1 cellular context compared by ENCODE assay signal in genomic region chr3:48068886-48069285, GRCh38.
TF ChIP-seq lines count a peak whose summit lies in the region.

No MANE protein-coding gene starts in this region.

TF ChIP-seq in GM12878, 131 proteins besides CTCF, POLR2A, EP300 and RAD21 (continued from another document):
- TF ChIP-seq, protein P1, sequence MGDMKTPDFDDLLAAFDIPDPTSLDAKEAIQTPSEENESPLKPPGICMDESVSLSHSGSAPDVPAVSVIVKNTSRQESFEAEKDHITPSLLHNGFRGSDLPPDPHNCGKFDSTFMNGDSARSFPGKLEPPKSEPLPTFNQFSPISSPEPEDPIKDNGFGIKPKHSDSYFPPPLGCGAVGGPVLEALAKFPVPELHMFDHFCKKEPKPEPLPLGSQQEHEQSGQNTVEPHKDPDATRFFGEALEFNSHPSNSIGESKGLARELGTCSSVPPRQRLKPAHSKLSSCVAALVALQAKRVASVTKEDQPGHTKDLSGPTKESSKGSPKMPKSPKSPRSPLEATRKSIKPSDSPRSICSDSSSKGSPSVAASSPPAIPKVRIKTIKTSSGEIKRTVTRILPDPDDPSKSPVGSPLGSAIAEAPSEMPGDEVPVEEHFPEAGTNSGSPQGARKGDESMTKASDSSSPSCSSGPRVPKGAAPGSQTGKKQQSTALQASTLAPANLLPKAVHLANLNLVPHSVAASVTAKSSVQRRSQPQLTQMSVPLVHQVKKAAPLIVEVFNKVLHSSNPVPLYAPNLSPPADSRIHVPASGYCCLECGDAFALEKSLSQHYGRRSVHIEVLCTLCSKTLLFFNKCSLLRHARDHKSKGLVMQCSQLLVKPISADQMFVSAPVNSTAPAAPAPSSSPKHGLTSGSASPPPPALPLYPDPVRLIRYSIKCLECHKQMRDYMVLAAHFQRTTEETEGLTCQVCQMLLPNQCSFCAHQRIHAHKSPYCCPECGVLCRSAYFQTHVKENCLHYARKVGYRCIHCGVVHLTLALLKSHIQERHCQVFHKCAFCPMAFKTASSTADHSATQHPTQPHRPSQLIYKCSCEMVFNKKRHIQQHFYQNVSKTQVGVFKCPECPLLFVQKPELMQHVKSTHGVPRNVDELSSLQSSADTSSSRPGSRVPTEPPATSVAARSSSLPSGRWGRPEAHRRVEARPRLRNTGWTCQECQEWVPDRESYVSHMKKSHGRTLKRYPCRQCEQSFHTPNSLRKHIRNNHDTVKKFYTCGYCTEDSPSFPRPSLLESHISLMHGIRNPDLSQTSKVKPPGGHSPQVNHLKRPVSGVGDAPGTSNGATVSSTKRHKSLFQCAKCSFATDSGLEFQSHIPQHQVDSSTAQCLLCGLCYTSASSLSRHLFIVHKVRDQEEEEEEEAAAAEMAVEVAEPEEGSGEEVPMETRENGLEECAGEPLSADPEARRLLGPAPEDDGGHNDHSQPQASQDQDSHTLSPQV (IDR thresholded peaks at IDR 0.05) = no peak
- TF ChIP-seq DPF2 (IDR thresholded peaks at IDR 0.05) (no peak), CREB1 (IDR thresholded peaks at IDR 0.05; ENCODE audit: low read depth) (no peak), LARP7 (IDR thresholded peaks at IDR 0.05) (no peak), ATF7 (IDR thresholded peaks at IDR 0.05; ENCODE audit: low read depth) (no peak), IRF4 (IDR thresholded peaks at IDR 0.05; ENCODE audit: low read depth, low read length) (no peak)
- TF ChIP-seq, protein P2, sequence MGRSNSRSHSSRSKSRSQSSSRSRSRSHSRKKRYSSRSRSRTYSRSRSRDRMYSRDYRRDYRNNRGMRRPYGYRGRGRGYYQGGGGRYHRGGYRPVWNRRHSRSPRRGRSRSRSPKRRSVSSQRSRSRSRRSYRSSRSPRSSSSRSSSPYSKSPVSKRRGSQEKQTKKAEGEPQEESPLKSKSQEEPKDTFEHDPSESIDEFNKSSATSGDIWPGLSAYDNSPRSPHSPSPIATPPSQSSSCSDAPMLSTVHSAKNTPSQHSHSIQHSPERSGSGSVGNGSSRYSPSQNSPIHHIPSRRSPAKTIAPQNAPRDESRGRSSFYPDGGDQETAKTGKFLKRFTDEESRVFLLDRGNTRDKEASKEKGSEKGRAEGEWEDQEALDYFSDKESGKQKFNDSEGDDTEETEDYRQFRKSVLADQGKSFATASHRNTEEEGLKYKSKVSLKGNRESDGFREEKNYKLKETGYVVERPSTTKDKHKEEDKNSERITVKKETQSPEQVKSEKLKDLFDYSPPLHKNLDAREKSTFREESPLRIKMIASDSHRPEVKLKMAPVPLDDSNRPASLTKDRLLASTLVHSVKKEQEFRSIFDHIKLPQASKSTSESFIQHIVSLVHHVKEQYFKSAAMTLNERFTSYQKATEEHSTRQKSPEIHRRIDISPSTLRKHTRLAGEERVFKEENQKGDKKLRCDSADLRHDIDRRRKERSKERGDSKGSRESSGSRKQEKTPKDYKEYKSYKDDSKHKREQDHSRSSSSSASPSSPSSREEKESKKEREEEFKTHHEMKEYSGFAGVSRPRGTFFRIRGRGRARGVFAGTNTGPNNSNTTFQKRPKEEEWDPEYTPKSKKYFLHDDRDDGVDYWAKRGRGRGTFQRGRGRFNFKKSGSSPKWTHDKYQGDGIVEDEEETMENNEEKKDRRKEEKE (IDR thresholded peaks at IDR 0.05) = no peak
